ENCODE assay signal across 22 cellular contexts in the genomic region with DNA sequence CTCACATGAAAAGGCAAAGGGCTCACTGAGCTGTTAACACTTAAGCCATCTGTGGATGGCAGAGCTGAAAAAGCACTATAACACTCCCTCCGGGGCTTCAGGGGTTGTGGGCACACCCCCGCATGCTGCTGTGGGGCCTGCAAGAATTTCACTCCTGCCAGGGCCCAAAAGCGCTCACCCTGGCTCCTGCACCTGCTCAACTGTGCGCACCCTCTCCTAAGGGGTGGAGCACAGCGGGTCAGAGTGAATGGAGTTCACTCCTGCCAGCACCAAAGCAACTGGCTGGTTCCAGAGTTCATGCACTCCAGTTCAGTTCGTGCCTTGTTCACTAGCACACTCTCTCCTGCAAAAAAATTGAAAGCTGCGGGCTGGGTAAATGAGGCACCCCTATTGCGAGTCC.
DNase-seq lines count a peak whose midpoint lies in the region; ATAC-seq and TF ChIP-seq lines count a peak whose summit lies in the region.
"Had no signal": no experiment of that assay in that cellular context is flagged by ENCODE, and none has a peak within 500 bp of the region (broad histone marks: within the 10 kb centered on the region; RNA-seq: fewer than 3 reads in every experiment).

No MANE protein-coding gene starts in this region.

- H3K4me3 Mint-ChIP-seq in endodermal cell: no peak overlapping the region
- H3K4me3 Mint-ChIP-seq: CD8-positive, alpha-beta memory T cell had no signal

- POLR2A ChIA-PET in SK-N-SH (lab: Yijun Ruan, JAX): no interaction called here

- CTCF ChIA-PET in SK-N-SH (lab: Yijun Ruan, JAX): no interaction called here

- H3K79me2 ChIP-seq in SK-N-SH (ENCODE audit: insufficient read depth): no peaks in the 10 kb centered on the region

- H3K27ac ChIP-seq in SK-N-SH (ENCODE audit: low read depth in 2 of 2, low read length in 1 of 2) (no peak overlapping the region), HUES64 (ENCODE audit: low read depth, low read length) (no peak overlapping the region), endodermal cell (ENCODE audit: low read depth, low read length) (no peak overlapping the region), neuronal stem cell (replicated peaks; ENCODE audit: low read length) (no peak overlapping the region), colonic mucosa (no peak overlapping the region)
- H3K27ac ChIP-seq: C4-2B, SJSA1 had no signal

- no peak overlapping the region for H3K23ac ChIP-seq in neuronal stem cell (ENCODE audit: low read depth, low read length, poor library complexity)

- H3K14ac ChIP-seq in neuronal stem cell (ENCODE audit: low read length): no peak overlapping the region

- H2BK120ac ChIP-seq in neuronal stem cell (ENCODE audit: low read depth, low read length): no peak overlapping the region

- H3K4me1 ChIP-seq in SK-N-SH (ENCODE audit: control insufficient read depth in 1 of 2, insufficient read depth in 2 of 2, low read depth in 1 of 2, low read length in 1 of 2): no peaks in the 10 kb centered on the region
- no peaks in the 10 kb centered on the region for H3K4me1 ChIP-seq in HUES64 (ENCODE audit: insufficient read depth, low read length)
- no peaks in the 10 kb centered on the region for H3K4me1 ChIP-seq in endodermal cell (ENCODE audit: control insufficient read depth, insufficient read depth, low read length)
- H3K4me1 ChIP-seq in neuronal stem cell (ENCODE audit: control insufficient read depth in 2 of 2, insufficient read depth in 1 of 2, low read depth in 1 of 2, low read length in 2 of 2): no peaks in the 10 kb centered on the region
- no peaks in the 10 kb centered on the region for H3K4me1 ChIP-seq in colonic mucosa
- H3K4me1 ChIP-seq: SJSA1 had no signal

- H3K9me3 ChIP-seq in SK-N-SH (no peaks in the 10 kb centered on the region), HUES64 (ENCODE audit: insufficient read depth, low read depth, low read length) (no peaks in the 10 kb centered on the region), endodermal cell (ENCODE audit: control insufficient read depth, low read length) (no peaks in the 10 kb centered on the region), neuronal stem cell (replicated peaks in 1 of 2; ENCODE audit: control insufficient read depth in 2 of 2, insufficient read depth in 1 of 2, low read depth in 1 of 2, low read length in 2 of 2) (no peaks in the 10 kb centered on the region), colonic mucosa (no peaks in the 10 kb centered on the region)
- H3K9me3 ChIP-seq: SJSA1 had no signal

- intact Hi-C loops in colonic mucosa (cut with DNase I): no loop called here

- H2AFZ ChIP-seq in SK-N-SH (ENCODE audit: low read depth) (0 out of 2 replicates have a peak overlapping the region, but pooled peaks have one; percentile 19), neuronal stem cell (ENCODE audit: low read length) (no peak overlapping the region)

- TF ChIP-seq RAD21 in SK-N-SH (IDR thresholded peaks at IDR 0.05; ENCODE audit: low read length): no peak

- TF ChIP-seq CTCF in SK-N-SH (IDR thresholded peaks at IDR 0.05) (no peak), endodermal cell (conservative IDR thresholded peaks at IDR 0.05) (no peak), colonic mucosa (IDR thresholded peaks at IDR 0.05) (no peak)

- H3K4me1 Mint-ChIP-seq in endodermal cell: no peaks in the 10 kb centered on the region
- H3K4me1 Mint-ChIP-seq: CD8-positive, alpha-beta memory T cell had no signal

- H2BK12ac ChIP-seq in neuronal stem cell (ENCODE audit: low read length): no peak overlapping the region

- H4K91ac ChIP-seq in neuronal stem cell (ENCODE audit: low read depth, low read length, poor library complexity): no peak overlapping the region

- WGBS in SK-N-SH (ENCODE audit: low lambda C conversion rate): 6% methylated on average over 2 of the region's 8 CpGs
- WGBS in HUES64: 93% methylated on average over 8 of the region's 8 CpGs
- WGBS in endodermal cell (ENCODE audit: insufficient coverage in 1 of 2, insufficient read length in 1 of 2), 2 experiments: 92 to 94% methylated on average over 4 to 8 of the region's 8 CpGs
- WGBS in neuronal stem cell (ENCODE audit: extremely low coverage in 2 of 2, insufficient read length in 2 of 2, insufficient replicate concordance in 1 of 2), 2 donors: no CpG with 5 or more reads among the region's 8 CpGs

- H3K27me3 ChIP-seq in SK-N-SH (ENCODE audit: insufficient read depth) (peaks cover 9% of the 10 kb centered on the region; the same call in 1 of the 2 replicates), HUES64 (ENCODE audit: insufficient read depth, low read length) (no peaks in the 10 kb centered on the region), endodermal cell (ENCODE audit: control insufficient read depth, insufficient read depth, low read length, poor library complexity, severe bottlenecking) (no peaks in the 10 kb centered on the region), neuronal stem cell (ENCODE audit: control insufficient read depth in 3 of 3, insufficient read depth in 3 of 3, low read depth in 1 of 3, low read length in 3 of 3) (no peaks in the 10 kb centered on the region), colonic mucosa (no peaks in the 10 kb centered on the region)
- H3K27me3 ChIP-seq: SJSA1 had no signal

- no peaks in the 10 kb centered on the region for H3K79me1 ChIP-seq in neuronal stem cell (ENCODE audit: low read depth, low read length)

- no peaks in the 10 kb centered on the region for H3K9me3 Mint-ChIP-seq in endodermal cell

- no peak for TF ChIP-seq EP300 in SK-N-SH (IDR thresholded peaks at IDR 0.05; ENCODE audit: borderline replicate concordance in 1 of 2, low read depth in 1 of 2, low read length in 1 of 2)

- ATAC-seq in SK-N-SH treated with all-trans-retinoic acid at 6 μM for 48 hours (no peak), HG03442 (IDR thresholded peaks at IDR 0.05; ENCODE audit: unreplicated experiment) (no peak), HG02642 (IDR thresholded peaks at IDR 0.05; ENCODE audit: poor library complexity, unreplicated experiment) (no peak)
- ATAC-seq: HCT116 had no signal

- H3K9ac ChIP-seq in SK-N-SH (no peak overlapping the region), HUES64 (ENCODE audit: low read depth, low read length) (0 out of 2 replicates have a peak overlapping the region, but pooled peaks have one; percentile 9), endodermal cell (ENCODE audit: extremely low read depth, low read length, poor library complexity, severe bottlenecking) (no peak overlapping the region), neuronal stem cell (ENCODE audit: low read depth, low read length, poor library complexity) (no peak overlapping the region), colonic mucosa (ENCODE audit: low read depth in 2 of 2, low read length in 2 of 2) (no peak overlapping the region)

- no peaks in the 10 kb centered on the region for H3K27me3 Mint-ChIP-seq in endodermal cell (ENCODE audit: insufficient read depth)

- no peaks in the 10 kb centered on the region for H3K36me3 Mint-ChIP-seq in endodermal cell (ENCODE audit: low read depth)
- H3K36me3 Mint-ChIP-seq: CD8-positive, alpha-beta memory T cell had no signal

- H3K36me3 ChIP-seq in SK-N-SH (replicated peaks in 1 of 2; ENCODE audit: control insufficient read depth in 1 of 2, insufficient read depth in 2 of 2, low read length in 1 of 2) (no peaks in the 10 kb centered on the region), HUES64 (ENCODE audit: insufficient read depth, low read length) (no peaks in the 10 kb centered on the region), endodermal cell (ENCODE audit: control insufficient read depth, insufficient read depth, low read length) (no peaks in the 10 kb centered on the region), neuronal stem cell (replicated peaks in 1 of 2; ENCODE audit: control insufficient read depth in 2 of 2, insufficient read depth in 2 of 2, low read length in 2 of 2) (no peaks in the 10 kb centered on the region), colonic mucosa (no peaks in the 10 kb centered on the region)
- H3K36me3 ChIP-seq: SJSA1 had no signal

- no peak overlapping the region for H3K27ac Mint-ChIP-seq in endodermal cell
- H3K27ac Mint-ChIP-seq: CD8-positive, alpha-beta memory T cell had no signal

- H2BK5ac ChIP-seq in neuronal stem cell (ENCODE audit: low read length): no peak overlapping the region

- H3F3A ChIP-seq in SK-N-SH (replicated peaks; ENCODE audit: insufficient read depth): no peaks in the 10 kb centered on the region

- H2BK15ac ChIP-seq in neuronal stem cell (ENCODE audit: low read length): no peak overlapping the region

- no peak overlapping the region for H4K8ac ChIP-seq in neuronal stem cell (ENCODE audit: low read depth, low read length)

- H3K4me2 ChIP-seq in SK-N-SH (no peak overlapping the region), neuronal stem cell (ENCODE audit: insufficient read depth, low read length, poor library complexity, severe bottlenecking) (no peak overlapping the region)

- DNase-seq in SK-N-SH (no peak), endodermal cell (peak; percentile 41), neuronal stem cell (ENCODE audit: low spot score) (no peak), colonic mucosa (no peak)
- DNase-seq: Calu3; CD8-positive, alpha-beta memory T cell; DMS53; EL; GF-D8; GOT3; Kasumi-1; NCI-H1694; NCI-H2081; NCI-H2227 treated with DMSO at 0.1 percent for 48 hours; NCI-H510A had no signal

- H3K4me3 ChIP-seq in SK-N-SH (ENCODE audit: low read depth in 2 of 2, low read length in 1 of 2) (no peak overlapping the region), HUES64 (ENCODE audit: low read length) (no peak overlapping the region), endodermal cell (ENCODE audit: low read length) (no peak overlapping the region), neuronal stem cell (ENCODE audit: low read length in 2 of 2) (no peak overlapping the region), colonic mucosa (no peak overlapping the region)
- H3K4me3 ChIP-seq: SJSA1 had no signal

- peak overlapping the region; percentile 48 for H3K18ac ChIP-seq in neuronal stem cell (ENCODE audit: low read length)

- H3K9me2 ChIP-seq in SK-N-SH: no peaks in the 10 kb centered on the region

- H4K20me1 ChIP-seq in SK-N-SH (ENCODE audit: insufficient read depth): no peaks in the 10 kb centered on the region

- H3K4ac ChIP-seq in neuronal stem cell (ENCODE audit: low read length): no peak overlapping the region

- H2AK5ac ChIP-seq in neuronal stem cell (ENCODE audit: low read depth, low read length): no peak overlapping the region

TF ChIP-seq in SK-N-SH, 30 proteins besides CTCF, POLR2A, EP300 and RAD21 (continues in another document):
- TF ChIP-seq TCF12 (IDR thresholded peaks at IDR 0.05) (no peak), GATA2 (CRISPR knock-in tag; IDR thresholded peaks at IDR 0.05) (no peak)

TF ChIP-seq in SK-N-SH treated with all-trans-retinoic acid at 6 μM for 48 hours, 23 proteins besides CTCF, POLR2A, EP300 and RAD21:
- TF ChIP-seq TCF4 (CRISPR knock-in tag; IDR thresholded peaks at IDR 0.05; ENCODE audit: borderline replicate concordance) (no peak), ZNF8 (CRISPR knock-in tag; IDR thresholded peaks at IDR 0.05) (no peak), ISL1 (CRISPR knock-in tag; IDR thresholded peaks at IDR 0.05) (no peak), ZNF565 (CRISPR knock-in tag; conservative IDR thresholded peaks at IDR 0.05; ENCODE audit: low read depth) (no peak), RARB (CRISPR knock-in tag; IDR thresholded peaks at IDR 0.05) (no peak)
